Comparison of ENCODE assay signal across 12 cellular contexts in the genomic region with DNA sequence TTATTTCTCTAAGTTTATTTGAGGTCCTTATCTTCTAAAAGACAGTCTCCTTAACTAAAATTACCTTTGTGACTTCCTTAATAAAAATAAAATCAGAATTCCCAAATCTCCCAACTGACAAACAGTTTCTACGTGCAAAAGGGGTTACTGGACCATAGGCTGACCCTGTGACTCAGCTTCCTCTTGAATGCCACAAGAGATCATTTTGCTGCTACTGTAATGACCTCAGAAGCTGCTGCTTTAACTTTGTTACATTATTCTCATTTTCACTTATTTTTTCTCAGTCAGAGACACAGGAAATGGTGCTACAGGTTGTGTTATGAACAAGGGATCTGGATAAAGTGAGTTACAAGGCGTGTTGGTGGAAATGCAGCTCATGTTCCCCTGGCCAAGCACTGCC.
A peak's percentile ranks its signal among the peaks of the same experiment; 100 is the strongest.
DNase-seq lines count a peak whose midpoint lies in the region; ATAC-seq and TF ChIP-seq lines count a peak whose summit lies in the region.
"Had no signal": no experiment of that assay in that cellular context is flagged by ENCODE, and none has a peak within 500 bp of the region (broad histone marks: within the 10 kb centered on the region; RNA-seq: fewer than 3 reads in every experiment).

No MANE protein-coding gene starts in this region.

- H3K27ac Mint-ChIP-seq in Caco-2 (ENCODE audit: unreplicated experiment): no peak overlapping the region
- H3K27ac Mint-ChIP-seq: activated CD4-positive, alpha-beta T cell treated with anti-CD3 and anti-CD28 coated beads, Interleukin-2, amount 10 ng/mL, durations not matched to agents 7 days and 5 days; activated naive CD4-positive, alpha-beta T cell treated with anti-CD3 and anti-CD28 coated beads, Interleukin-2, amount 10 ng/mL, durations not matched to agents 7 days and 5 days had no signal

- H3K4me3 Mint-ChIP-seq in Caco-2 (ENCODE audit: unreplicated experiment): no peak overlapping the region
- H3K4me3 Mint-ChIP-seq: activated CD4-positive, alpha-beta T cell treated with anti-CD3 and anti-CD28 coated beads, Interleukin-2, amount 10 ng/mL, durations not matched to agents 7 days and 5 days; activated naive CD4-positive, alpha-beta T cell treated with anti-CD3 and anti-CD28 coated beads, Interleukin-2, amount 10 ng/mL, durations not matched to agents 7 days and 5 days had no signal

- intact Hi-C loops in Right ventricle myocardium superior (cut with DNase I): no loop called here
- intact Hi-C loops in left ventricle myocardium superior (cut with micrococcal nuclease): no loop called here
- intact Hi-C loops in Caco-2 (cut with micrococcal nuclease; ENCODE audit: unreplicated experiment): no loop called here

- no peaks in the 10 kb centered on the region for H3K36me3 ChIP-seq in Caco-2 (ENCODE audit: control insufficient read depth, insufficient read depth, low read length)
- H3K36me3 ChIP-seq: SJCRH30 had no signal

- BruUV-seq in Caco-2 (replicated peaks; lab: Mats Ljungman, UMichigan): no TSS peak

- H3K4me1 Mint-ChIP-seq in Caco-2 (ENCODE audit: low read depth, unreplicated experiment): no peaks in the 10 kb centered on the region
- H3K4me1 Mint-ChIP-seq: activated CD4-positive, alpha-beta T cell treated with anti-CD3 and anti-CD28 coated beads, Interleukin-2, amount 10 ng/mL, durations not matched to agents 7 days and 5 days; activated naive CD4-positive, alpha-beta T cell treated with anti-CD3 and anti-CD28 coated beads, Interleukin-2, amount 10 ng/mL, durations not matched to agents 7 days and 5 days had no signal

- TF ChIP-seq CTCF in Caco-2 (IDR thresholded peaks at IDR 0.05; ENCODE audit: insufficient read depth in 1 of 2, low read depth in 1 of 2, low read length in 1 of 2, severe bottlenecking in 1 of 2, unreplicated experiment in 1 of 2): no peak

- no peaks in the 10 kb centered on the region for H3K27me3 Mint-ChIP-seq in Caco-2 (ENCODE audit: insufficient read depth, unreplicated experiment)
- H3K27me3 Mint-ChIP-seq: activated CD4-positive, alpha-beta T cell treated with anti-CD3 and anti-CD28 coated beads, Interleukin-2, amount 10 ng/mL, durations not matched to agents 7 days and 5 days; activated naive CD4-positive, alpha-beta T cell treated with anti-CD3 and anti-CD28 coated beads, Interleukin-2, amount 10 ng/mL, durations not matched to agents 7 days and 5 days had no signal

- no peaks in the 10 kb centered on the region for H3K9me3 Mint-ChIP-seq in Caco-2 (ENCODE audit: unreplicated experiment)

- H3K9me3 ChIP-seq in Caco-2: no peaks in the 10 kb centered on the region; the same call in 1 of the 2 replicates
- H3K9me3 ChIP-seq: SJCRH30 had no signal

- no peaks in the 10 kb centered on the region for H3K36me3 Mint-ChIP-seq in Caco-2 (ENCODE audit: insufficient read depth, unreplicated experiment)
- H3K36me3 Mint-ChIP-seq: activated naive CD4-positive, alpha-beta T cell treated with anti-CD3 and anti-CD28 coated beads, Interleukin-2, amount 10 ng/mL, durations not matched to agents 7 days and 5 days had no signal

- H3K4me1 ChIP-seq in Caco-2: no peaks in the 10 kb centered on the region

- ATAC-seq in GM19025 (IDR thresholded peaks at IDR 0.05; ENCODE audit: low read depth, unreplicated experiment) (peak; percentile 78), HG02759 (IDR thresholded peaks at IDR 0.05; ENCODE audit: unreplicated experiment) (peak; percentile 68), Right ventricle myocardium superior (ENCODE audit: poor library complexity) (no peak), left ventricle myocardium superior (no peak)

- POLR2A ChIA-PET in Caco-2 (lab: Charles Lee): no interaction called here

- no peak overlapping the region for H3K4me3 ChIP-seq in Caco-2 (ENCODE audit: low read depth, low read length)
- H3K4me3 ChIP-seq: SJCRH30 had no signal

- CTCF ChIA-PET in Caco-2 (lab: Charles Lee): no interaction called here

- no peaks in the 10 kb centered on the region for H3K27me3 ChIP-seq in Caco-2 (replicated peaks; ENCODE audit: control insufficient read depth, insufficient read depth, low read length)
- H3K27me3 ChIP-seq: SJCRH30 had no signal

- DNase-seq in HK-2 (ENCODE audit: unreplicated experiment) (peak; percentile 10), pulmonary artery endothelial cell (ENCODE audit: low read depth, low spot score) (peak; percentile 7), Right ventricle myocardium superior (no peak), left ventricle myocardium superior (no peak), midbrain (lab: John Stamatoyannopoulos, UW) (no peak), Caco-2 (no peak)
- DNase-seq: activated CD4-positive, alpha-beta T cell treated with anti-CD3 and anti-CD28 coated beads, Interleukin-2, amount 10 ng/mL, durations not matched to agents 7 days and 5 days; activated naive CD4-positive, alpha-beta T cell treated with anti-CD3 and anti-CD28 coated beads, Interleukin-2, amount 10 ng/mL, durations not matched to agents 7 days and 5 days; NCI-H2029; SJCRH30 had no signal

Comparison
In these comparisons a context has a peak if more than half of its experiments do, and no peak if none do; other contexts are left out.
1. ATAC-seq: peak in GM19025 (single experiment) and HG02759 (single experiment); none in Right ventricle myocardium superior (single experiment) and left ventricle myocardium superior (single experiment).
2. DNase-seq: peak in HK-2 (single experiment) and pulmonary artery endothelial cell (single experiment); none in Right ventricle myocardium superior (single experiment), left ventricle myocardium superior (single experiment), midbrain (single experiment) and Caco-2 (0 of 2).